1 cellular context compared by ENCODE assay signal in genomic region chr5:24643880-24644279, GRCh38.
TF ChIP-seq lines count a peak whose summit lies in the region.

No MANE protein-coding gene starts in this region.

TF ChIP-seq in GM23338, 12 proteins besides CTCF, POLR2A, EP300 and RAD21:
- TF ChIP-seq EZH2 (IDR thresholded peaks at IDR 0.05; ENCODE audit: low read depth, unreplicated experiment), result no peak
- TF ChIP-seq POLR2AphosphoS5 (IDR thresholded peaks at IDR 0.05; ENCODE audit: low read depth), result no peak
- no peak for TF ChIP-seq ZNF114 (CRISPR knock-in tag; IDR thresholded peaks at IDR 0.05)
- no peak for TF ChIP-seq ZNF331 (CRISPR knock-in tag; IDR thresholded peaks at IDR 0.05; ENCODE audit: low read depth)
- no peak for TF ChIP-seq CREB1 (CRISPR knock-in tag; IDR thresholded peaks at IDR 0.05; ENCODE audit: low read depth)
- no peak for TF ChIP-seq ZNF462 (CRISPR knock-in tag; IDR thresholded peaks at IDR 0.05)
- TF ChIP-seq REST (IDR thresholded peaks at IDR 0.05; ENCODE audit: unreplicated experiment), result no peak
- no peak for TF ChIP-seq STAT1 (IDR thresholded peaks at IDR 0.05; ENCODE audit: unreplicated experiment)
- TF ChIP-seq JUNB (IDR thresholded peaks at IDR 0.05; ENCODE audit: unreplicated experiment), result no peak
- TF ChIP-seq EZH2phosphoT487 (IDR thresholded peaks at IDR 0.05; ENCODE audit: unreplicated experiment), result no peak
- TF ChIP-seq ETS1 (IDR thresholded peaks at IDR 0.05), result no peak
- TF ChIP-seq NANOG (IDR thresholded peaks at IDR 0.05; ENCODE audit: borderline replicate concordance), result no peak
